ENCODE assay signal across 9 cellular contexts in the genomic region with DNA sequence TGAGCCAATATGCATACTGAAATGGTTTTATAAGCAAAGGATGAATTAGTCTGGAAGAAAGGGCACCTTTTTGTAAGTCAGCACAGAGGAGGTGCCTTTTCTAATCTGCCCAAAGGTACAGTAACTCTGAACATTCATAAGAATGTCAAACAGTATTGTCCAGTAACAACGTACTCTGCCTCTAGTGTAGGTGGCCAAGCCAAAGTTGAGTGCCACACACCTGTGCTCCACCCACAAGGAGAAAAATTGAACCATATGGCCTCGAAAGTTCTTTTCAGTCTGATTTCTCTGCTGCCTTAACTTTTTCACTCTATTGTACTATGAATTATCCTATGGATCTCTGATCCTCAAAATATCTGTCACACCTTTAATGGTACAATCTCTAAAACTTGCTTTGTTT.
"Had no signal": no experiment of that assay in that cellular context is flagged by ENCODE, and none has a peak within 500 bp of the region (broad histone marks: within the 10 kb centered on the region; RNA-seq: fewer than 3 reads in every experiment).

No MANE protein-coding gene starts in this region.

- H3K4me2 ChIP-seq: GM23338 had no signal

- FAIRE-seq: H1, H54, HTR-8/SVneo, K562 had no signal

- ATAC-seq: GM23338, K562 had no signal

- H3K4me3 ChIP-seq: GM23338, K562 had no signal

- DNase-seq: H9, HCEC 1CT, IMR-90, KG1 had no signal

- H2AFZ ChIP-seq: GM23338 had no signal
